19 cellular contexts compared by ENCODE assay signal in genomic region chr11:126214446-126215240, GRCh38. TPM values are rescaled to one million over a fixed set of nuclear protein-coding genes. Genes with fewer than 3 reads are reported as not detected.
DNase-seq lines count a peak whose midpoint lies in the region; ATAC-seq, FAIRE-seq and TF ChIP-seq lines count a peak whose summit lies in the region.
"Had no signal": no experiment of that assay in that cellular context is flagged by ENCODE, and none has a peak within 500 bp of the region (broad histone marks: within the 10 kb centered on the region; RNA-seq: fewer than 3 reads in every experiment).

No MANE protein-coding gene starts in this region.

- no peak overlapping the region for H2BK12ac ChIP-seq in mesenchymal stem cell (ENCODE audit: low read length in 2 of 2)

- H3K4me1 ChIP-seq in mesenchymal stem cell (ENCODE audit: control insufficient read depth, insufficient read depth, low read depth, low read length): peaks cover 3% of the 10 kb centered on the region
- peaks cover 17% of the 10 kb centered on the region for H3K4me1 ChIP-seq in upper lobe of right lung

- H3K27me3 Mint-ChIP-seq in activated T-cell treated with anti-CD3 and anti-CD28 coated beads, Interleukin-2, amount 50 U/mL, for 72 hours (ENCODE audit: low read depth): no peaks in the 10 kb centered on the region
- H3K27me3 Mint-ChIP-seq: activated naive CD8-positive, alpha-beta T cell; memory B cell had no signal

- no peak overlapping the region for H2AFZ ChIP-seq in mesenchymal stem cell (ENCODE audit: low read depth, low read length)

- TF ChIP-seq CTCF in bronchial epithelial cell (IDR thresholded peaks at IDR 0.05; ENCODE audit: insufficient read depth, low read length, severe bottlenecking) (no peak), upper lobe of right lung (IDR thresholded peaks at IDR 0.05) (no peak)

- H3K27me3 ChIP-seq in bronchial epithelial cell (ENCODE audit: control insufficient read depth, insufficient read depth, low read length): no peaks in the 10 kb centered on the region
- H3K27me3 ChIP-seq in mesenchymal stem cell (ENCODE audit: control insufficient read depth in 1 of 2, insufficient read depth in 1 of 2, low read length in 2 of 2): no peaks in the 10 kb centered on the region
- H3K27me3 ChIP-seq in upper lobe of right lung: no peaks in the 10 kb centered on the region
- H3K27me3 ChIP-seq: cardiac muscle cell had no signal

- H3K9me3 ChIP-seq in mesenchymal stem cell (ENCODE audit: control insufficient read depth, low read length) (no peaks in the 10 kb centered on the region), upper lobe of right lung (no peaks in the 10 kb centered on the region)

- H3K36me3 Mint-ChIP-seq in activated T-cell treated with anti-CD3 and anti-CD28 coated beads, Interleukin-2, amount 50 U/mL, for 72 hours (ENCODE audit: insufficient read depth in 2 of 2): peaks cover 0 to 4% of the 10 kb centered on the region in 2 donors

- FAIRE-seq in bronchial epithelial cell (lab: Jason Lieb, UNC): no peak
- FAIRE-seq: frontal cortex, GM12878 had no signal

- no peak overlapping the region for H3K18ac ChIP-seq in mesenchymal stem cell (ENCODE audit: low read depth in 1 of 2, low read length in 2 of 2)

- intact Hi-C loops in upper lobe of right lung (cut with DNase I): no loop called here

- no peak overlapping the region for H2AK5ac ChIP-seq in mesenchymal stem cell (ENCODE audit: low read length, severe bottlenecking)

- peaks cover 17% of the 10 kb centered on the region for H3K79me1 ChIP-seq in mesenchymal stem cell (replicated peaks; ENCODE audit: low read length, poor library complexity, severe bottlenecking)

- H3K4me3 Mint-ChIP-seq in activated T-cell treated with anti-CD3 and anti-CD28 coated beads, Interleukin-2, amount 50 U/mL, for 72 hours: no peak overlapping the region
- H3K4me3 Mint-ChIP-seq: activated CD4-positive, alpha-beta T cell treated with anti-CD3 and anti-CD28 coated beads, Interleukin-2, amount 10 ng/mL, durations not matched to agents 7 days and 5 days; activated naive CD8-positive, alpha-beta T cell; endodermal cell; memory B cell; stimulated activated effector memory CD8-positive, alpha-beta T cell treated with anti-CD3 and anti-CD28 coated beads, Interleukin-12 subunit alpha, Interleukin-12 subunit beta, amount 100 ng/mL, for 72 hours had no signal

- 44% methylated on average over 5 of the region's 8 CpGs for WGBS in mesenchymal stem cell

- peak overlapping the region; percentile 13 for H3K9ac ChIP-seq in mesenchymal stem cell (ENCODE audit: low read length)

- no peak overlapping the region for H2BK5ac ChIP-seq in mesenchymal stem cell (ENCODE audit: low read depth, low read length, poor library complexity, severe bottlenecking)

- no peak overlapping the region for H3K23ac ChIP-seq in mesenchymal stem cell (ENCODE audit: low read length in 2 of 2)

- H3K14ac ChIP-seq in mesenchymal stem cell (ENCODE audit: low read length in 2 of 2): no peak overlapping the region

- no peak for ATAC-seq in activated T-cell treated with anti-CD3 and anti-CD28 coated beads, Interleukin-2, amount 50 U/mL, for 72 hours (replicated peaks in 1 of 2)
- ATAC-seq in upper lobe of right lung: no peak
- no peak for ATAC-seq in GM21360 (IDR thresholded peaks at IDR 0.05; ENCODE audit: unreplicated experiment)
- ATAC-seq in GM21717 (IDR thresholded peaks at IDR 0.05; ENCODE audit: unreplicated experiment): no peak
- ATAC-seq: GM12878; stimulated activated effector memory CD8-positive, alpha-beta T cell treated with anti-CD3 and anti-CD28 coated beads, Interleukin-12 subunit alpha, Interleukin-12 subunit beta, amount 100 ng/mL, for 72 hours had no signal

- DNase-seq in activated T-cell treated with anti-CD3 and anti-CD28 coated beads, Interleukin-2, amount 50 U/mL, for 72 hours: no peak
- DNase-seq in activated T-cell treated with anti-CD3 and anti-CD28 coated beads for 4 hours: no peak
- peak; percentile 20 for DNase-seq in bronchial epithelial cell (ENCODE audit: low read depth)
- peak; percentile 6 for DNase-seq in mesenchymal stem cell
- no peak for DNase-seq in upper lobe of right lung
- DNase-seq in NCI-H1092 treated with DMSO at 0.1 percent for 48 hours (lab: John Stamatoyannopoulos, UW): no peak
- DNase-seq: activated CD4-positive, alpha-beta T cell treated with anti-CD3 and anti-CD28 coated beads, Interleukin-2, amount 10 ng/mL, durations not matched to agents 7 days and 5 days; endodermal cell; H7; NCI-H748 treated with DMSO at 0.1 percent for 48 hours; T-helper 2 cell had no signal

- H3K27ac Mint-ChIP-seq in activated T-cell treated with anti-CD3 and anti-CD28 coated beads, Interleukin-2, amount 50 U/mL, for 72 hours: peak overlapping the region; percentile 17
- H3K27ac Mint-ChIP-seq: activated CD4-positive, alpha-beta T cell treated with anti-CD3 and anti-CD28 coated beads, Interleukin-2, amount 10 ng/mL, durations not matched to agents 7 days and 5 days; activated naive CD8-positive, alpha-beta T cell; endodermal cell; memory B cell; stimulated activated effector memory CD8-positive, alpha-beta T cell treated with anti-CD3 and anti-CD28 coated beads, Interleukin-12 subunit alpha, Interleukin-12 subunit beta, amount 100 ng/mL, for 72 hours had no signal

- no peak overlapping the region for H4K8ac ChIP-seq in mesenchymal stem cell (ENCODE audit: low read length)

- no peak overlapping the region for H3K4ac ChIP-seq in mesenchymal stem cell (ENCODE audit: low read depth in 1 of 2, low read length in 2 of 2)

- H3K4me2 ChIP-seq in mesenchymal stem cell (ENCODE audit: low read length, poor library complexity, severe bottlenecking): no peak overlapping the region

- no peak overlapping the region for H4K91ac ChIP-seq in mesenchymal stem cell (ENCODE audit: low read length)

- H3K9me3 Mint-ChIP-seq in activated T-cell treated with anti-CD3 and anti-CD28 coated beads, Interleukin-2, amount 50 U/mL, for 72 hours: no peaks in the 10 kb centered on the region
- H3K9me3 Mint-ChIP-seq: activated CD4-positive, alpha-beta T cell treated with anti-CD3 and anti-CD28 coated beads, Interleukin-2, amount 10 ng/mL, durations not matched to agents 7 days and 5 days; endodermal cell; memory B cell; stimulated activated effector memory CD8-positive, alpha-beta T cell treated with anti-CD3 and anti-CD28 coated beads, Interleukin-12 subunit alpha, Interleukin-12 subunit beta, amount 100 ng/mL, for 72 hours had no signal

- H3K4me1 Mint-ChIP-seq in activated T-cell treated with anti-CD3 and anti-CD28 coated beads, Interleukin-2, amount 50 U/mL, for 72 hours (ENCODE audit: low read depth): peaks cover 64% of the 10 kb centered on the region

- H3K36me3 ChIP-seq in bronchial epithelial cell (ENCODE audit: control insufficient read depth, insufficient read depth, low read length): peaks cover 1% of the 10 kb centered on the region
- peaks cover 0 to 3% of the 10 kb centered on the region in 2 experiments for H3K36me3 ChIP-seq in mesenchymal stem cell (ENCODE audit: control insufficient read depth in 1 of 2, insufficient read depth in 2 of 2, low read depth in 1 of 2, low read length in 2 of 2)
- H3K36me3 ChIP-seq in upper lobe of right lung: no peaks in the 10 kb centered on the region

- H2BK120ac ChIP-seq in mesenchymal stem cell (ENCODE audit: low read depth, low read length): no peak overlapping the region

- no peak overlapping the region for H2BK15ac ChIP-seq in mesenchymal stem cell (ENCODE audit: low read depth, poor library complexity, severe bottlenecking)

- H3K4me3 ChIP-seq in bronchial epithelial cell (ENCODE audit: low read depth, low read length) (no peak overlapping the region), mesenchymal stem cell (ENCODE audit: insufficient read depth in 1 of 2, low read depth in 1 of 2, low read length in 2 of 2) (no peak overlapping the region), upper lobe of right lung (peak overlapping the region; percentile 2)
- H3K4me3 ChIP-seq: cardiac muscle cell, GM12878 had no signal

- H3K27ac ChIP-seq in mesenchymal stem cell (ENCODE audit: low read length, poor library complexity, severe bottlenecking): no peak overlapping the region
- peak overlapping the region; percentile 12 for H3K27ac ChIP-seq in upper lobe of right lung
- H3K27ac ChIP-seq: cardiac muscle cell had no signal

RNA-seq across cellular contexts. Expression of gene FAM118B, which starts 3.1 kb away (rescaled TPM):
- total RNA-seq in activated T-cell treated with anti-CD3 and anti-CD28 coated beads, Interleukin-2, amount 50 U/mL, for 72 hours: 10 to 100 TPM; 11.1 to 13.2 TPM
- total RNA-seq in bronchial epithelial cell (15.5 and 15.8 TPM in 2 replicates), upper lobe of right lung (37.5 TPM)
- 19.9 TPM for polyA plus RNA-seq in mesenchymal stem cell (2013, experiment 1 of 2)
- polyA plus RNA-seq in mesenchymal stem cell (2013, experiment 2 of 2): 20.4 TPM

RNA-seq across cellular contexts. Expression of gene RPUSD4, which starts 3.2 kb away (rescaled TPM):
- 10 to 100 TPM; 38.7 to 41.4 TPM for total RNA-seq in activated T-cell treated with anti-CD3 and anti-CD28 coated beads, Interleukin-2, amount 50 U/mL, for 72 hours
- total RNA-seq in bronchial epithelial cell (23.6 and 47.9 TPM in 2 replicates), upper lobe of right lung (21.6 TPM)
- polyA plus RNA-seq in mesenchymal stem cell (2013, experiment 1 of 2): 11.2 TPM
- polyA plus RNA-seq in mesenchymal stem cell (2013, experiment 2 of 2): 11.4 TPM

RNA-seq across cellular contexts. Expression of gene SRPRA, which starts 54.1 kb away (rescaled TPM):
- 100 to 1,000 TPM; 118 to 136 TPM for total RNA-seq in activated T-cell treated with anti-CD3 and anti-CD28 coated beads, Interleukin-2, amount 50 U/mL, for 72 hours
- 61.3 and 71.3 TPM in 2 replicates for total RNA-seq in bronchial epithelial cell
- 68.9 TPM for polyA plus RNA-seq in mesenchymal stem cell (2013, experiment 1 of 2)
- 68.3 TPM for polyA plus RNA-seq in mesenchymal stem cell (2013, experiment 2 of 2)
- 120 TPM for total RNA-seq in upper lobe of right lung

RNA-seq across cellular contexts. Expression of gene FOXRED1, which starts 54.3 kb away (rescaled TPM):
- total RNA-seq in activated T-cell treated with anti-CD3 and anti-CD28 coated beads, Interleukin-2, amount 50 U/mL, for 72 hours: 10 to 100 TPM; 35.0 to 51.9 TPM
- total RNA-seq in bronchial epithelial cell (16.0 and 16.8 TPM in 2 replicates), upper lobe of right lung (14.8 TPM)
- 8.0 TPM for polyA plus RNA-seq in mesenchymal stem cell (2013, experiment 1 of 2)
- 7.7 TPM for polyA plus RNA-seq in mesenchymal stem cell (2013, experiment 2 of 2)

Comparison
In these comparisons a context has a peak if more than half of its experiments do, and no peak if none do; other contexts are left out.
1. DNase-seq: peak in bronchial epithelial cell (single experiment) and mesenchymal stem cell (single experiment); none in activated T-cell treated with anti-CD3 and anti-CD28 coated beads, Interleukin-2, amount 50 U/mL, for 72 hours (0 of 2), activated T-cell treated with anti-CD3 and anti-CD28 coated beads for 4 hours (single experiment), upper lobe of right lung (single experiment) and NCI-H1092 treated with DMSO at 0.1 percent for 48 hours (single experiment).